Comparison of ENCODE assay signal across 1 cellular context in genomic region chr2:20592106-20593071, GRCh38.
TF ChIP-seq lines count a peak whose summit lies in the region.

No MANE protein-coding gene starts in this region.

TF ChIP-seq in HepG2, 621 proteins besides CTCF, POLR2A, EP300 and RAD21 (continued from another document and continues in another):
- TF ChIP-seq, protein P1, sequence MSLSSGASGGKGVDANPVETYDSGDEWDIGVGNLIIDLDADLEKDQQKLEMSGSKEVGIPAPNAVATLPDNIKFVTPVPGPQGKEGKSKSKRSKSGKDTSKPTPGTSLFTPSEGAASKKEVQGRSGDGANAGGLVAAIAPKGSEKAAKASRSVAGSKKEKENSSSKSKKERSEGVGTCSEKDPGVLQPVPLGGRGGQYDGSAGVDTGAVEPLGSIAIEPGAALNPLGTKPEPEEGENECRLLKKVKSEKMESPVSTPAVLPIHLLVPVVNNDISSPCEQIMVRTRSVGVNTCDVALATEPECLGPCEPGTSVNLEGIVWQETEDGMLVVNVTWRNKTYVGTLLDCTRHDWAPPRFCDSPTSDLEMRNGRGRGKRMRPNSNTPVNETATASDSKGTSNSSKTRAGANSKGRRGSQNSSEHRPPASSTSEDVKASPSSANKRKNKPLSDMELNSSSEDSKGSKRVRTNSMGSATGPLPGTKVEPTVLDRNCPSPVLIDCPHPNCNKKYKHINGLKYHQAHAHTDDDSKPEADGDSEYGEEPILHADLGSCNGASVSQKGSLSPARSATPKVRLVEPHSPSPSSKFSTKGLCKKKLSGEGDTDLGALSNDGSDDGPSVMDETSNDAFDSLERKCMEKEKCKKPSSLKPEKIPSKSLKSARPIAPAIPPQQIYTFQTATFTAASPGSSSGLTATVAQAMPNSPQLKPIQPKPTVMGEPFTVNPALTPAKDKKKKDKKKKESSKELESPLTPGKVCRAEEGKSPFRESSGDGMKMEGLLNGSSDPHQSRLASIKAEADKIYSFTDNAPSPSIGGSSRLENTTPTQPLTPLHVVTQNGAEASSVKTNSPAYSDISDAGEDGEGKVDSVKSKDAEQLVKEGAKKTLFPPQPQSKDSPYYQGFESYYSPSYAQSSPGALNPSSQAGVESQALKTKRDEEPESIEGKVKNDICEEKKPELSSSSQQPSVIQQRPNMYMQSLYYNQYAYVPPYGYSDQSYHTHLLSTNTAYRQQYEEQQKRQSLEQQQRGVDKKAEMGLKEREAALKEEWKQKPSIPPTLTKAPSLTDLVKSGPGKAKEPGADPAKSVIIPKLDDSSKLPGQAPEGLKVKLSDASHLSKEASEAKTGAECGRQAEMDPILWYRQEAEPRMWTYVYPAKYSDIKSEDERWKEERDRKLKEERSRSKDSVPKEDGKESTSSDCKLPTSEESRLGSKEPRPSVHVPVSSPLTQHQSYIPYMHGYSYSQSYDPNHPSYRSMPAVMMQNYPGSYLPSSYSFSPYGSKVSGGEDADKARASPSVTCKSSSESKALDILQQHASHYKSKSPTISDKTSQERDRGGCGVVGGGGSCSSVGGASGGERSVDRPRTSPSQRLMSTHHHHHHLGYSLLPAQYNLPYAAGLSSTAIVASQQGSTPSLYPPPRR (CRISPR knock-in tag; IDR thresholded peaks at IDR 0.05; ENCODE audit: borderline replicate concordance) = no peak
- TF ChIP-seq ZFX (CRISPR knock-in tag; IDR thresholded peaks at IDR 0.05; ENCODE audit: low read depth) (no peak), ZNF501 (CRISPR knock-in tag; IDR thresholded peaks at IDR 0.05) (no peak), ZNF160 (CRISPR knock-in tag; IDR thresholded peaks at IDR 0.05) (no peak), SMYD3 (CRISPR knock-in tag; IDR thresholded peaks at IDR 0.05) (no peak), ZNF383 (CRISPR knock-in tag; IDR thresholded peaks at IDR 0.05; ENCODE audit: borderline replicate concordance) (no peak), ZNF563 (CRISPR knock-in tag; IDR thresholded peaks at IDR 0.05) (no peak), FOXC1 (CRISPR knock-in tag; IDR thresholded peaks at IDR 0.05; ENCODE audit: borderline replicate concordance) (no peak), REXO4 (CRISPR knock-in tag; IDR thresholded peaks at IDR 0.05; ENCODE audit: borderline replicate concordance) (no peak), ONECUT2 (CRISPR knock-in tag; IDR thresholded peaks at IDR 0.05) (no peak), GTF3A (CRISPR knock-in tag; conservative IDR thresholded peaks at IDR 0.05) (no peak), BCL3 (CRISPR knock-in tag; IDR thresholded peaks at IDR 0.05) (no peak; the same call in 1 of the 2 replicates), ZKSCAN1 (IDR thresholded peaks at IDR 0.05; ENCODE audit: low read length) (no peak), POGZ (CRISPR knock-in tag; IDR thresholded peaks at IDR 0.05) (0 out of 2 replicates have a peak, but pooled peaks have one; percentile 15), ZNF800 (CRISPR knock-in tag; IDR thresholded peaks at IDR 0.05) (no peak), ZSCAN30 (CRISPR knock-in tag; IDR thresholded peaks at IDR 0.05) (no peak), PCBP1 (IDR thresholded peaks at IDR 0.05; ENCODE audit: borderline replicate concordance, low read depth, low read length) (no peak), ELF1 (CRISPR knock-in tag; IDR thresholded peaks at IDR 0.05) (no peak), ZNF577 (CRISPR knock-in tag; IDR thresholded peaks at IDR 0.05; ENCODE audit: borderline replicate concordance, low read depth) (no peak), ZNF552 (CRISPR knock-in tag; IDR thresholded peaks at IDR 0.05; ENCODE audit: borderline replicate concordance) (no peak), ELK4 (CRISPR knock-in tag; IDR thresholded peaks at IDR 0.05; ENCODE audit: borderline replicate concordance) (no peak), SMAD3 (CRISPR knock-in tag; IDR thresholded peaks at IDR 0.05) (no peak), SNAPC4 (CRISPR knock-in tag; IDR thresholded peaks at IDR 0.05) (no peak), BRD4 (CRISPR knock-in tag; IDR thresholded peaks at IDR 0.05) (peak; percentile 91), ZNF569 (CRISPR knock-in tag; IDR thresholded peaks at IDR 0.05; ENCODE audit: borderline replicate concordance) (no peak), ZNF317 (CRISPR knock-in tag; IDR thresholded peaks at IDR 0.05) (no peak)
- TF ChIP-seq, protein P2, sequence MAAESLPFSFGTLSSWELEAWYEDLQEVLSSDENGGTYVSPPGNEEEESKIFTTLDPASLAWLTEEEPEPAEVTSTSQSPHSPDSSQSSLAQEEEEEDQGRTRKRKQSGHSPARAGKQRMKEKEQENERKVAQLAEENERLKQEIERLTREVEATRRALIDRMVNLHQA (CRISPR knock-in tag; IDR thresholded peaks at IDR 0.05) = no peak
- TF ChIP-seq, protein P3, sequence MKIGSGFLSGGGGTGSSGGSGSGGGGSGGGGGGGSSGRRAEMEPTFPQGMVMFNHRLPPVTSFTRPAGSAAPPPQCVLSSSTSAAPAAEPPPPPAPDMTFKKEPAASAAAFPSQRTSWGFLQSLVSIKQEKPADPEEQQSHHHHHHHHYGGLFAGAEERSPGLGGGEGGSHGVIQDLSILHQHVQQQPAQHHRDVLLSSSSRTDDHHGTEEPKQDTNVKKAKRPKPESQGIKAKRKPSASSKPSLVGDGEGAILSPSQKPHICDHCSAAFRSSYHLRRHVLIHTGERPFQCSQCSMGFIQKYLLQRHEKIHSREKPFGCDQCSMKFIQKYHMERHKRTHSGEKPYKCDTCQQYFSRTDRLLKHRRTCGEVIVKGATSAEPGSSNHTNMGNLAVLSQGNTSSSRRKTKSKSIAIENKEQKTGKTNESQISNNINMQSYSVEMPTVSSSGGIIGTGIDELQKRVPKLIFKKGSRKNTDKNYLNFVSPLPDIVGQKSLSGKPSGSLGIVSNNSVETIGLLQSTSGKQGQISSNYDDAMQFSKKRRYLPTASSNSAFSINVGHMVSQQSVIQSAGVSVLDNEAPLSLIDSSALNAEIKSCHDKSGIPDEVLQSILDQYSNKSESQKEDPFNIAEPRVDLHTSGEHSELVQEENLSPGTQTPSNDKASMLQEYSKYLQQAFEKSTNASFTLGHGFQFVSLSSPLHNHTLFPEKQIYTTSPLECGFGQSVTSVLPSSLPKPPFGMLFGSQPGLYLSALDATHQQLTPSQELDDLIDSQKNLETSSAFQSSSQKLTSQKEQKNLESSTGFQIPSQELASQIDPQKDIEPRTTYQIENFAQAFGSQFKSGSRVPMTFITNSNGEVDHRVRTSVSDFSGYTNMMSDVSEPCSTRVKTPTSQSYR (CRISPR knock-in tag; IDR thresholded peaks at IDR 0.05; ENCODE audit: borderline replicate concordance) = no peak; the same call in 1 of the 2 replicates
- TF ChIP-seq, protein P4, sequence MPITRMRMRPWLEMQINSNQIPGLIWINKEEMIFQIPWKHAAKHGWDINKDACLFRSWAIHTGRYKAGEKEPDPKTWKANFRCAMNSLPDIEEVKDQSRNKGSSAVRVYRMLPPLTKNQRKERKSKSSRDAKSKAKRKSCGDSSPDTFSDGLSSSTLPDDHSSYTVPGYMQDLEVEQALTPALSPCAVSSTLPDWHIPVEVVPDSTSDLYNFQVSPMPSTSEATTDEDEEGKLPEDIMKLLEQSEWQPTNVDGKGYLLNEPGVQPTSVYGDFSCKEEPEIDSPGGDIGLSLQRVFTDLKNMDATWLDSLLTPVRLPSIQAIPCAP (CRISPR knock-in tag; IDR thresholded peaks at IDR 0.05; ENCODE audit: low read depth) = no peak
- TF ChIP-seq, protein P5, sequence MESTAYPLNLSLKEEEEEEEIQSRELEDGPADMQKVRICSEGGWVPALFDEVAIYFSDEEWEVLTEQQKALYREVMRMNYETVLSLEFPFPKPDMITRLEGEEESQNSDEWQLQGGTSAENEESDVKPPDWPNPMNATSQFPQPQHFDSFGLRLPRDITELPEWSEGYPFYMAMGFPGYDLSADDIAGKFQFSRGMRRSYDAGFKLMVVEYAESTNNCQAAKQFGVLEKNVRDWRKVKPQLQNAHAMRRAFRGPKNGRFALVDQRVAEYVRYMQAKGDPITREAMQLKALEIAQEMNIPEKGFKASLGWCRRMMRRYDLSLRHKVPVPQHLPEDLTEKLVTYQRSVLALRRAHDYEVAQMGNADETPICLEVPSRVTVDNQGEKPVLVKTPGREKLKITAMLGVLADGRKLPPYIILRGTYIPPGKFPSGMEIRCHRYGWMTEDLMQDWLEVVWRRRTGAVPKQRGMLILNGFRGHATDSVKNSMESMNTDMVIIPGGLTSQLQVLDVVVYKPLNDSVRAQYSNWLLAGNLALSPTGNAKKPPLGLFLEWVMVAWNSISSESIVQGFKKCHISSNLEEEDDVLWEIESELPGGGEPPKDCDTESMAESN (CRISPR knock-in tag; conservative IDR thresholded peaks at IDR 0.05) = no peak
- TF ChIP-seq, protein P6, sequence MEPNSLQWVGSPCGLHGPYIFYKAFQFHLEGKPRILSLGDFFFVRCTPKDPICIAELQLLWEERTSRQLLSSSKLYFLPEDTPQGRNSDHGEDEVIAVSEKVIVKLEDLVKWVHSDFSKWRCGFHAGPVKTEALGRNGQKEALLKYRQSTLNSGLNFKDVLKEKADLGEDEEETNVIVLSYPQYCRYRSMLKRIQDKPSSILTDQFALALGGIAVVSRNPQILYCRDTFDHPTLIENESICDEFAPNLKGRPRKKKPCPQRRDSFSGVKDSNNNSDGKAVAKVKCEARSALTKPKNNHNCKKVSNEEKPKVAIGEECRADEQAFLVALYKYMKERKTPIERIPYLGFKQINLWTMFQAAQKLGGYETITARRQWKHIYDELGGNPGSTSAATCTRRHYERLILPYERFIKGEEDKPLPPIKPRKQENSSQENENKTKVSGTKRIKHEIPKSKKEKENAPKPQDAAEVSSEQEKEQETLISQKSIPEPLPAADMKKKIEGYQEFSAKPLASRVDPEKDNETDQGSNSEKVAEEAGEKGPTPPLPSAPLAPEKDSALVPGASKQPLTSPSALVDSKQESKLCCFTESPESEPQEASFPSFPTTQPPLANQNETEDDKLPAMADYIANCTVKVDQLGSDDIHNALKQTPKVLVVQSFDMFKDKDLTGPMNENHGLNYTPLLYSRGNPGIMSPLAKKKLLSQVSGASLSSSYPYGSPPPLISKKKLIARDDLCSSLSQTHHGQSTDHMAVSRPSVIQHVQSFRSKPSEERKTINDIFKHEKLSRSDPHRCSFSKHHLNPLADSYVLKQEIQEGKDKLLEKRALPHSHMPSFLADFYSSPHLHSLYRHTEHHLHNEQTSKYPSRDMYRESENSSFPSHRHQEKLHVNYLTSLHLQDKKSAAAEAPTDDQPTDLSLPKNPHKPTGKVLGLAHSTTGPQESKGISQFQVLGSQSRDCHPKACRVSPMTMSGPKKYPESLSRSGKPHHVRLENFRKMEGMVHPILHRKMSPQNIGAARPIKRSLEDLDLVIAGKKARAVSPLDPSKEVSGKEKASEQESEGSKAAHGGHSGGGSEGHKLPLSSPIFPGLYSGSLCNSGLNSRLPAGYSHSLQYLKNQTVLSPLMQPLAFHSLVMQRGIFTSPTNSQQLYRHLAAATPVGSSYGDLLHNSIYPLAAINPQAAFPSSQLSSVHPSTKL (CRISPR knock-in tag; IDR thresholded peaks at IDR 0.05) = no peak
